ENCODE assay signal across 28 cellular contexts in genomic region chr21:31471865-31472264, GRCh38.
"Had no signal": no experiment of that assay in that cellular context is flagged by ENCODE, and none has a peak within 500 bp of the region (broad histone marks: within the 10 kb centered on the region; RNA-seq: fewer than 3 reads in every experiment).

No MANE protein-coding gene starts in this region.

- H3K36me3 ChIP-seq: esophagus squamous epithelium, left ventricle myocardium inferior, ovary, right atrium auricular region, thoracic aorta, WERI-Rb-1 had no signal

- H3K4me3 Mint-ChIP-seq: activated CD4-positive, alpha-beta T cell treated with anti-CD3 and anti-CD28 coated beads, Interleukin-2, amount 10 ng/mL, durations not matched to agents 24 days and 14 days; activated CD8-positive, alpha-beta memory T cell treated with anti-CD3 and anti-CD28 coated beads, Interleukin-2, amount 10 ng/mL, durations not matched to agents 7 days and 5 days; activated CD8-positive, alpha-beta T cell treated with anti-CD3 and anti-CD28 coated beads, Interleukin-2, amount 10 ng/mL, durations not matched to agents 7 days and 5 days; activated naive CD8-positive, alpha-beta T cell treated with anti-CD3 and anti-CD28 coated beads, Interleukin-2, amount 10 ng/mL, durations not matched to agents 7 days and 5 days; dendritic cell treated with granulocyte-macrophage colony-stimulating factor and Interleukin-4, amounts not matched to agents 40 ng/mL and 50 ng/mL, for 4 days; nephron; T-helper 1 cell treated with Interleukin-12 subunit alpha and Interleukin-12 subunit beta and Interleukin-4 antibody, amounts not matched to agents 30 μg/mL and 1 μg/mL, for 36 hours had no signal

- H3K36me3 Mint-ChIP-seq: activated CD8-positive, alpha-beta memory T cell treated with anti-CD3 and anti-CD28 coated beads, Interleukin-2, amount 10 ng/mL, durations not matched to agents 7 days and 5 days had no signal

- H3K4me2 ChIP-seq: SK-N-SH had no signal

- H3K27ac ChIP-seq: epithelial cell of prostate, esophagus squamous epithelium, left ventricle myocardium inferior, ovary, right atrium auricular region, thoracic aorta, WERI-Rb-1 had no signal

- H3K9me3 Mint-ChIP-seq: activated CD4-positive, alpha-beta T cell treated with anti-CD3 and anti-CD28 coated beads, Interleukin-2, amount 10 ng/mL, durations not matched to agents 24 days and 14 days; dendritic cell treated with granulocyte-macrophage colony-stimulating factor and Interleukin-4, amounts not matched to agents 40 ng/mL and 50 ng/mL, for 4 days; nephron had no signal

- H3K27ac Mint-ChIP-seq: activated CD4-positive, alpha-beta T cell treated with anti-CD3 and anti-CD28 coated beads, Interleukin-2, amount 10 ng/mL, durations not matched to agents 24 days and 14 days; activated CD8-positive, alpha-beta memory T cell treated with anti-CD3 and anti-CD28 coated beads, Interleukin-2, amount 10 ng/mL, durations not matched to agents 7 days and 5 days; activated CD8-positive, alpha-beta T cell treated with anti-CD3 and anti-CD28 coated beads, Interleukin-2, amount 10 ng/mL, durations not matched to agents 7 days and 5 days; activated naive CD8-positive, alpha-beta T cell treated with anti-CD3 and anti-CD28 coated beads, Interleukin-2, amount 10 ng/mL, durations not matched to agents 7 days and 5 days; activated T-helper 2 cell treated with anti-CD3 and anti-CD28 coated beads, Interferon-gamma antibody, Interleukin-2, Interleukin-4, amounts not matched to agents 10 μg/mL and 5 μg/mL and 100 μg/mL, durations not matched to agents 14 hours and 24 hours and 36 hours; dendritic cell treated with granulocyte-macrophage colony-stimulating factor and Interleukin-4, amounts not matched to agents 40 ng/mL and 50 ng/mL, for 4 days; nephron; T-helper 1 cell treated with Interleukin-12 subunit alpha and Interleukin-12 subunit beta and Interleukin-4 antibody, amounts not matched to agents 30 μg/mL and 1 μg/mL, for 36 hours had no signal

- H3K27me3 Mint-ChIP-seq: activated CD4-positive, alpha-beta T cell treated with anti-CD3 and anti-CD28 coated beads, Interleukin-2, amount 10 ng/mL, durations not matched to agents 24 days and 14 days; activated CD8-positive, alpha-beta memory T cell treated with anti-CD3 and anti-CD28 coated beads, Interleukin-2, amount 10 ng/mL, durations not matched to agents 7 days and 5 days; dendritic cell treated with granulocyte-macrophage colony-stimulating factor and Interleukin-4, amounts not matched to agents 40 ng/mL and 50 ng/mL, for 4 days had no signal

- DNase-seq: activated CD4-positive, alpha-beta T cell treated with anti-CD3 and anti-CD28 coated beads, Interleukin-2, amount 10 ng/mL, durations not matched to agents 24 days and 14 days; activated CD4-positive, CD25-positive, alpha-beta regulatory T cell treated with anti-CD3 and anti-CD28 coated beads, Interleukin-2, amount 50 U/mL, for 72 hours; activated CD8-positive, alpha-beta memory T cell treated with anti-CD3 and anti-CD28 coated beads, Interleukin-2, amount 10 ng/mL, durations not matched to agents 7 days and 5 days; activated CD8-positive, alpha-beta T cell treated with anti-CD3 and anti-CD28 coated beads, Interleukin-2, amount 10 ng/mL, durations not matched to agents 7 days and 5 days; activated naive CD4-positive, alpha-beta T cell treated with Interleukin-2 at 50 U/mL for 16 hours; activated naive CD8-positive, alpha-beta T cell treated with anti-CD3 and anti-CD28 coated beads, Interleukin-2, amount 10 ng/mL, durations not matched to agents 7 days and 5 days; activated T-cell treated with anti-CD3 and anti-CD28 coated beads, Interleukin-2, amount 50 U/mL, for 48 hours; amniotic stem cell; central memory CD4-positive, alpha-beta T cell; effector CD4-positive, alpha-beta T cell; esophagus squamous epithelium; left ventricle myocardium inferior; ovary; SK-N-SH; stimulated activated CD4-positive, alpha-beta T cell treated with anti-CD3 and anti-CD28 coated beads, Interleukin-15, amount 100 ng/mL, for 24 hours; stimulated activated CD4-positive, alpha-beta T cell treated with anti-CD3 and anti-CD28 coated beads, Interleukin-2, amount 100 ng/mL, for 24 hours; stimulated activated naive CD4-positive, alpha-beta T cell; SW 1271; T1000; WERI-Rb-1 had no signal

- H3K4me1 ChIP-seq: esophagus squamous epithelium, left ventricle myocardium inferior, right atrium auricular region had no signal

- H3K4me3 ChIP-seq: esophagus squamous epithelium, left ventricle myocardium inferior, lung, ovary, right atrium auricular region, thoracic aorta had no signal

- H3K4me1 Mint-ChIP-seq: activated CD4-positive, alpha-beta T cell treated with anti-CD3 and anti-CD28 coated beads, Interleukin-2, amount 10 ng/mL, durations not matched to agents 24 days and 14 days; activated CD8-positive, alpha-beta memory T cell treated with anti-CD3 and anti-CD28 coated beads, Interleukin-2, amount 10 ng/mL, durations not matched to agents 7 days and 5 days; activated naive CD8-positive, alpha-beta T cell treated with anti-CD3 and anti-CD28 coated beads, Interleukin-2, amount 10 ng/mL, durations not matched to agents 7 days and 5 days had no signal

- H3K27me3 ChIP-seq: esophagus squamous epithelium, ovary, right atrium auricular region had no signal

- ATAC-seq: activated CD8-positive, alpha-beta memory T cell treated with anti-CD3 and anti-CD28 coated beads, Interleukin-2, amount 10 ng/mL, durations not matched to agents 7 days and 5 days; activated CD8-positive, alpha-beta T cell treated with anti-CD3 and anti-CD28 coated beads, Interleukin-2, amount 10 ng/mL, durations not matched to agents 7 days and 5 days had no signal

- H3K9ac ChIP-seq: SK-N-SH had no signal
